Comparison of ENCODE assay signal across 2 cellular contexts in the genomic region with DNA sequence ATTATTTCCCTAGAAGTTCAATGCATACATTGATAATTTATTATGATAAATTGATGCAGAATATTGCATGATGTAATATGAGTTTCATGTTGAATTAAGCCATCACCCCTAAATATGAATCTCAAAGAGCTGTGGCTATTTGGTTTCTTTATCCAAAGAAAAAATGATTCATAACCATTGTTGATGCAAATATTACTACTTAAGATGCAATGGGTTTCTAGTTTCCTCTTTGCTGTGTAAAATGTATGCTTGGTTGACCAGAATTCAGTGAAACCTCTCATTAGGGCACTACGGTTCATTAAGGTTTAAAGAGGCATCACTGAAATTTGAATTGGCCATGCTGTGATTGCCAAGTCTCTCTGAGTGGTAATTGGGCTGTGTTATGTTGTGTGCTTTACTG.
A peak's percentile ranks its signal among the peaks of the same experiment; 100 is the strongest.
TF ChIP-seq lines count a peak whose summit lies in the region.

No MANE protein-coding gene starts in this region.

TF ChIP-seq in GM12878, 131 proteins besides CTCF, POLR2A, EP300 and RAD21 (continued from another document):
- TF ChIP-seq, protein P1, sequence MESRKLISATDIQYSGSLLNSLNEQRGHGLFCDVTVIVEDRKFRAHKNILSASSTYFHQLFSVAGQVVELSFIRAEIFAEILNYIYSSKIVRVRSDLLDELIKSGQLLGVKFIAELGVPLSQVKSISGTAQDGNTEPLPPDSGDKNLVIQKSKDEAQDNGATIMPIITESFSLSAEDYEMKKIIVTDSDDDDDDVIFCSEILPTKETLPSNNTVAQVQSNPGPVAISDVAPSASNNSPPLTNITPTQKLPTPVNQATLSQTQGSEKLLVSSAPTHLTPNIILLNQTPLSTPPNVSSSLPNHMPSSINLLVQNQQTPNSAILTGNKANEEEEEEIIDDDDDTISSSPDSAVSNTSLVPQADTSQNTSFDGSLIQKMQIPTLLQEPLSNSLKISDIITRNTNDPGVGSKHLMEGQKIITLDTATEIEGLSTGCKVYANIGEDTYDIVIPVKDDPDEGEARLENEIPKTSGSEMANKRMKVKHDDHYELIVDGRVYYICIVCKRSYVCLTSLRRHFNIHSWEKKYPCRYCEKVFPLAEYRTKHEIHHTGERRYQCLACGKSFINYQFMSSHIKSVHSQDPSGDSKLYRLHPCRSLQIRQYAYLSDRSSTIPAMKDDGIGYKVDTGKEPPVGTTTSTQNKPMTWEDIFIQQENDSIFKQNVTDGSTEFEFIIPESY (IDR thresholded peaks at IDR 0.05) = no peak
- TF ChIP-seq IRF4 (IDR thresholded peaks at IDR 0.05; ENCODE audit: low read depth, low read length) (peak; percentile 72), SMC3 (IDR thresholded peaks at IDR 0.05; ENCODE audit: borderline replicate concordance, low read length) (no peak), ZNF24 (IDR thresholded peaks at IDR 0.05) (peak; percentile 57), MEF2B (IDR thresholded peaks at IDR 0.05; ENCODE audit: partially characterized antibody, poor library complexity, severe bottlenecking) (no peak), TBL1XR1 (IDR thresholded peaks at IDR 0.05; ENCODE audit: low read depth, low read length) (peak; percentile 84; the same call in 1 of the 2 replicates), BCL11A (IDR thresholded peaks at IDR 0.05; ENCODE audit: low read depth, low read length) (peak; percentile 95), LARP7 (IDR thresholded peaks at IDR 0.05) (no peak), CBX5 (IDR thresholded peaks at IDR 0.05; ENCODE audit: low read depth) (0 out of 2 replicates have a peak, but pooled peaks have one; percentile 19), IKZF2 (IDR thresholded peaks at IDR 0.05) (peak; percentile 3 to 7; a peak in 3 of 4 replicates), ZNF217 (IDR thresholded peaks at IDR 0.05) (peak; percentile 90), MTA2 (IDR thresholded peaks at IDR 0.05; ENCODE audit: low read depth) (peak; percentile 90)
- TF ChIP-seq, protein P2, sequence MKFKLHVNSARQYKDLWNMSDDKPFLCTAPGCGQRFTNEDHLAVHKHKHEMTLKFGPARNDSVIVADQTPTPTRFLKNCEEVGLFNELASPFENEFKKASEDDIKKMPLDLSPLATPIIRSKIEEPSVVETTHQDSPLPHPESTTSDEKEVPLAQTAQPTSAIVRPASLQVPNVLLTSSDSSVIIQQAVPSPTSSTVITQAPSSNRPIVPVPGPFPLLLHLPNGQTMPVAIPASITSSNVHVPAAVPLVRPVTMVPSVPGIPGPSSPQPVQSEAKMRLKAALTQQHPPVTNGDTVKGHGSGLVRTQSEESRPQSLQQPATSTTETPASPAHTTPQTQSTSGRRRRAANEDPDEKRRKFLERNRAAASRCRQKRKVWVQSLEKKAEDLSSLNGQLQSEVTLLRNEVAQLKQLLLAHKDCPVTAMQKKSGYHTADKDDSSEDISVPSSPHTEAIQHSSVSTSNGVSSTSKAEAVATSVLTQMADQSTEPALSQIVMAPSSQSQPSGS (IDR thresholded peaks at IDR 0.05; ENCODE audit: low read length) = peak; percentile 70

TF ChIP-seq in WTC11, 78 proteins besides CTCF, POLR2A, EP300 and RAD21 (continued from another document):
- TF ChIP-seq, protein P3, sequence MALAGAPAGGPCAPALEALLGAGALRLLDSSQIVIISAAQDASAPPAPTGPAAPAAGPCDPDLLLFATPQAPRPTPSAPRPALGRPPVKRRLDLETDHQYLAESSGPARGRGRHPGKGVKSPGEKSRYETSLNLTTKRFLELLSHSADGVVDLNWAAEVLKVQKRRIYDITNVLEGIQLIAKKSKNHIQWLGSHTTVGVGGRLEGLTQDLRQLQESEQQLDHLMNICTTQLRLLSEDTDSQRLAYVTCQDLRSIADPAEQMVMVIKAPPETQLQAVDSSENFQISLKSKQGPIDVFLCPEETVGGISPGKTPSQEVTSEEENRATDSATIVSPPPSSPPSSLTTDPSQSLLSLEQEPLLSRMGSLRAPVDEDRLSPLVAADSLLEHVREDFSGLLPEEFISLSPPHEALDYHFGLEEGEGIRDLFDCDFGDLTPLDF (CRISPR knock-in tag; IDR thresholded peaks at IDR 0.05) = no peak
- TF ChIP-seq ZNF317 (CRISPR knock-in tag; IDR thresholded peaks at IDR 0.05; ENCODE audit: borderline replicate concordance, low read depth) (no peak), NFYB (CRISPR knock-in tag; conservative IDR thresholded peaks at IDR 0.05; ENCODE audit: low read depth) (no peak), CREB1 (CRISPR knock-in tag; IDR thresholded peaks at IDR 0.05) (no peak), KAT7 (CRISPR knock-in tag; IDR thresholded peaks at IDR 0.05; ENCODE audit: borderline replicate concordance) (no peak), FOXK1 (CRISPR knock-in tag; IDR thresholded peaks at IDR 0.05) (no peak), ETV6 (CRISPR knock-in tag; IDR thresholded peaks at IDR 0.05) (no peak), TP53 (CRISPR knock-in tag; IDR thresholded peaks at IDR 0.05) (no peak)
- TF ChIP-seq, protein P4, sequence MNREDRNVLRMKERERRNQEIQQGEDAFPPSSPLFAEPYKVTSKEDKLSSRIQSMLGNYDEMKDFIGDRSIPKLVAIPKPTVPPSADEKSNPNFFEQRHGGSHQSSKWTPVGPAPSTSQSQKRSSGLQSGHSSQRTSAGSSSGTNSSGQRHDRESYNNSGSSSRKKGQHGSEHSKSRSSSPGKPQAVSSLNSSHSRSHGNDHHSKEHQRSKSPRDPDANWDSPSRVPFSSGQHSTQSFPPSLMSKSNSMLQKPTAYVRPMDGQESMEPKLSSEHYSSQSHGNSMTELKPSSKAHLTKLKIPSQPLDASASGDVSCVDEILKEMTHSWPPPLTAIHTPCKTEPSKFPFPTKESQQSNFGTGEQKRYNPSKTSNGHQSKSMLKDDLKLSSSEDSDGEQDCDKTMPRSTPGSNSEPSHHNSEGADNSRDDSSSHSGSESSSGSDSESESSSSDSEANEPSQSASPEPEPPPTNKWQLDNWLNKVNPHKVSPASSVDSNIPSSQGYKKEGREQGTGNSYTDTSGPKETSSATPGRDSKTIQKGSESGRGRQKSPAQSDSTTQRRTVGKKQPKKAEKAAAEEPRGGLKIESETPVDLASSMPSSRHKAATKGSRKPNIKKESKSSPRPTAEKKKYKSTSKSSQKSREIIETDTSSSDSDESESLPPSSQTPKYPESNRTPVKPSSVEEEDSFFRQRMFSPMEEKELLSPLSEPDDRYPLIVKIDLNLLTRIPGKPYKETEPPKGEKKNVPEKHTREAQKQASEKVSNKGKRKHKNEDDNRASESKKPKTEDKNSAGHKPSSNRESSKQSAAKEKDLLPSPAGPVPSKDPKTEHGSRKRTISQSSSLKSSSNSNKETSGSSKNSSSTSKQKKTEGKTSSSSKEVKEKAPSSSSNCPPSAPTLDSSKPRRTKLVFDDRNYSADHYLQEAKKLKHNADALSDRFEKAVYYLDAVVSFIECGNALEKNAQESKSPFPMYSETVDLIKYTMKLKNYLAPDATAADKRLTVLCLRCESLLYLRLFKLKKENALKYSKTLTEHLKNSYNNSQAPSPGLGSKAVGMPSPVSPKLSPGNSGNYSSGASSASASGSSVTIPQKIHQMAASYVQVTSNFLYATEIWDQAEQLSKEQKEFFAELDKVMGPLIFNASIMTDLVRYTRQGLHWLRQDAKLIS (CRISPR knock-in tag; IDR thresholded peaks at IDR 0.05; ENCODE audit: borderline replicate concordance) = no peak
- TF ChIP-seq, protein P5, sequence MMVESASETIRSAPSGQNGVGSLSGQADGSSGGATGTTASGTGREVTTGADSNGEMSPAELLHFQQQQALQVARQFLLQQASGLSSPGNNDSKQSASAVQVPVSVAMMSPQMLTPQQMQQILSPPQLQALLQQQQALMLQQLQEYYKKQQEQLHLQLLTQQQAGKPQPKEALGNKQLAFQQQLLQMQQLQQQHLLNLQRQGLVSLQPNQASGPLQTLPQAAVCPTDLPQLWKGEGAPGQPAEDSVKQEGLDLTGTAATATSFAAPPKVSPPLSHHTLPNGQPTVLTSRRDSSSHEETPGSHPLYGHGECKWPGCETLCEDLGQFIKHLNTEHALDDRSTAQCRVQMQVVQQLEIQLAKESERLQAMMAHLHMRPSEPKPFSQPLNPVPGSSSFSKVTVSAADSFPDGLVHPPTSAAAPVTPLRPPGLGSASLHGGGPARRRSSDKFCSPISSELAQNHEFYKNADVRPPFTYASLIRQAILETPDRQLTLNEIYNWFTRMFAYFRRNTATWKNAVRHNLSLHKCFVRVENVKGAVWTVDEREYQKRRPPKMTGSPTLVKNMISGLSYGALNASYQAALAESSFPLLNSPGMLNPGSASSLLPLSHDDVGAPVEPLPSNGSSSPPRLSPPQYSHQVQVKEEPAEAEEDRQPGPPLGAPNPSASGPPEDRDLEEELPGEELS (CRISPR knock-in tag; IDR thresholded peaks at IDR 0.05) = no peak
- TF ChIP-seq, protein P6, sequence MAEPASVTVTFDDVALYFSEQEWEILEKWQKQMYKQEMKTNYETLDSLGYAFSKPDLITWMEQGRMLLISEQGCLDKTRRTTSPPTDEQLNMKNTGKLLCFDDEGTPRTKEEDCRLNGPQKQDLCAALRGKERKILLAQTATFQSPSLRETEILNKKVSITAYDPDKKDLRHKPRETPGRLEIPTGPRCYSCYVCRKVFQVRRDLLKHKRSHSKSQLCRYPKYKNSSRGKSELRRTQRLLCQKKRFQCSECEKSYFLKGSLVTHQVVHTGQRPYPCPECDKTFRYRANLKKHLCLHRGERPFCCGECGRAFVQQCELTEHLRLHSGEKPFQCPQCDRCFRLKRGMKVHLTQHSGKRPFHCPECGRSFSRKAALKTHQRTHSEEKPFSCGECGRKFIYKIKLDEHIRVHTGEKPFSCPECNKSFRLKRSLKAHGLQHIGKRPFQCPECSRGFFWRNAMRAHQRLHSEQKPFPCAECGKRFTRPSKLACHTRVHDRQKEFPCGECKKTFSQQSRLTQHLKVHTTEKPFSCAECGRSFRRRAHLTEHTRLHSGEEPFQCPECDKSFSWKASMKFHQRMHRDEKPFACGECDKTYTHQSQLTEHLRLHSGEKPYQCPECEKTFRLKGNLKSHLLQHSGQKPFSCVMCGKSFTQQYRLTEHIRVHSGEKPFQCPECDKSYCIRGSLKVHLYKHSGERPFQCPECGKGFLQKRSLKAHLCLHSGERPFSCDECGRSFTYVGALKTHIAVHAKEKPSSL (CRISPR knock-in tag; conservative IDR thresholded peaks at IDR 0.05) = no peak
- TF ChIP-seq, protein P7, sequence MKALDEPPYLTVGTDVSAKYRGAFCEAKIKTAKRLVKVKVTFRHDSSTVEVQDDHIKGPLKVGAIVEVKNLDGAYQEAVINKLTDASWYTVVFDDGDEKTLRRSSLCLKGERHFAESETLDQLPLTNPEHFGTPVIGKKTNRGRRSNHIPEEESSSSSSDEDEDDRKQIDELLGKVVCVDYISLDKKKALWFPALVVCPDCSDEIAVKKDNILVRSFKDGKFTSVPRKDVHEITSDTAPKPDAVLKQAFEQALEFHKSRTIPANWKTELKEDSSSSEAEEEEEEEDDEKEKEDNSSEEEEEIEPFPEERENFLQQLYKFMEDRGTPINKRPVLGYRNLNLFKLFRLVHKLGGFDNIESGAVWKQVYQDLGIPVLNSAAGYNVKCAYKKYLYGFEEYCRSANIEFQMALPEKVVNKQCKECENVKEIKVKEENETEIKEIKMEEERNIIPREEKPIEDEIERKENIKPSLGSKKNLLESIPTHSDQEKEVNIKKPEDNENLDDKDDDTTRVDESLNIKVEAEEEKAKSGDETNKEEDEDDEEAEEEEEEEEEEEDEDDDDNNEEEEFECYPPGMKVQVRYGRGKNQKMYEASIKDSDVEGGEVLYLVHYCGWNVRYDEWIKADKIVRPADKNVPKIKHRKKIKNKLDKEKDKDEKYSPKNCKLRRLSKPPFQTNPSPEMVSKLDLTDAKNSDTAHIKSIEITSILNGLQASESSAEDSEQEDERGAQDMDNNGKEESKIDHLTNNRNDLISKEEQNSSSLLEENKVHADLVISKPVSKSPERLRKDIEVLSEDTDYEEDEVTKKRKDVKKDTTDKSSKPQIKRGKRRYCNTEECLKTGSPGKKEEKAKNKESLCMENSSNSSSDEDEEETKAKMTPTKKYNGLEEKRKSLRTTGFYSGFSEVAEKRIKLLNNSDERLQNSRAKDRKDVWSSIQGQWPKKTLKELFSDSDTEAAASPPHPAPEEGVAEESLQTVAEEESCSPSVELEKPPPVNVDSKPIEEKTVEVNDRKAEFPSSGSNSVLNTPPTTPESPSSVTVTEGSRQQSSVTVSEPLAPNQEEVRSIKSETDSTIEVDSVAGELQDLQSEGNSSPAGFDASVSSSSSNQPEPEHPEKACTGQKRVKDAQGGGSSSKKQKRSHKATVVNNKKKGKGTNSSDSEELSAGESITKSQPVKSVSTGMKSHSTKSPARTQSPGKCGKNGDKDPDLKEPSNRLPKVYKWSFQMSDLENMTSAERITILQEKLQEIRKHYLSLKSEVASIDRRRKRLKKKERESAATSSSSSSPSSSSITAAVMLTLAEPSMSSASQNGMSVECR (CRISPR knock-in tag; IDR thresholded peaks at IDR 0.05; ENCODE audit: borderline replicate concordance) = no peak
- TF ChIP-seq, protein P8, sequence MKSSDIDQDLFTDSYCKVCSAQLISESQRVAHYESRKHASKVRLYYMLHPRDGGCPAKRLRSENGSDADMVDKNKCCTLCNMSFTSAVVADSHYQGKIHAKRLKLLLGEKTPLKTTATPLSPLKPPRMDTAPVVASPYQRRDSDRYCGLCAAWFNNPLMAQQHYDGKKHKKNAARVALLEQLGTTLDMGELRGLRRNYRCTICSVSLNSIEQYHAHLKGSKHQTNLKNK (CRISPR knock-in tag; IDR thresholded peaks at IDR 0.05) = no peak
TF ChIP-seq in WTC11: peak in this region for 0.
